In the genomic region with DNA sequence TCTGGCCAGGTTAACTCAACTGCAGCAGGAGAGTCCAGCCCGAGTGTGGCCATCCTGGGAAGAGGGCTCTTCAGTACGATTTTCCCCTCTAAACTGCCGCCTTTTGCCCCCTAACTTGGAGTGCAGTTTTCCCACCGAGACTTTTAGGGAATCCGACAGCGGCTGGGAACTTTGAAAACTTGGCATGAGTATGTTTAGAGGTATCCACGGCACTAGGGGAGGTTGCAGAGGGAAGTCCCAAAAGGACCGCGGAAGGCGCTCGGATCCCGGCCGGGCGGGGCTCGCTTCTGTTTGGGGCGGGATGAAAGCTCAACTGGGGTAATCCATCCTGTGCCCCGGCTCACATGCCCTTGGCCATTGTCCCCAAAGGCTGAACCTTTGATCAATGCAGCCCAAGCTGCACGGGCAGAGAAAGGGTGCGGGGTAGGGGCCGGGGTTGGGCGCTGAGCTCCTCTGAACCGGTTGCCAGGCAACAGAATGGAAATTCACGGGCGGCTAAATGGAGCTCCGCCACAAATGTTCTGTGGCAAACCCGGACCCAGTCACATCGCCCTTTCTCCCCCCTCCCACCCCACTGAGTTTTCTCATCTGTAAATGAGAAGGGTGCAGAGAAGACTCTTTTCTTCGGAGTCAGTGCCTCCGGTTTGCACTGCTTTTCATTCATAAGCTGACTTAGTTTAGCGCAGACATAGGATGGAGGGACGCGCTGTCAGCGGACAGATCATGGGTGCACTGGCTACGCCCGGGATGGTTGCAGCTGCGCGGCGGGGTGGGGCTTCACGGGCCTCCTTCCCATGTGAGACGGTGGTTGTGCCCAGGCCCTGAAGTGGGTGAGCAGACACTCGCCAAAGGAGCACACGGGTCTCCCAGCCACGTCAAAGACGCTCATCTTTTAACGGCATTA, we compare ENCODE assay signal across 9 cellular contexts. TPM values are rescaled to one million over a fixed set of nuclear protein-coding genes. Genes with fewer than 3 reads are reported as not detected.
DNase-seq lines count a peak whose midpoint lies in the region; ATAC-seq and TF ChIP-seq lines count a peak whose summit lies in the region.
"Had no signal": no experiment of that assay in that cellular context is flagged by ENCODE, and none has a peak within 500 bp of the region (broad histone marks: within the 10 kb centered on the region; RNA-seq: fewer than 3 reads in every experiment).

No MANE protein-coding gene starts in this region.

- H3K9me3 ChIP-seq in CD4-positive, alpha-beta T cell (ENCODE audit: control insufficient read depth, low read length), result no peaks in the 10 kb centered on the region
- no peaks in the 10 kb centered on the region for H3K9me3 ChIP-seq in WERI-Rb-1 (ENCODE audit: severe bottlenecking)

- no peak for DNase-seq in CD4-positive, alpha-beta T cell
- peak; percentile 42 for DNase-seq in HEK293T (ENCODE audit: extremely low spot score)
- peak; percentile 35 for DNase-seq in WERI-Rb-1
- DNase-seq in fibroblast of the aortic adventitia (ENCODE audit: low read depth), result peak; percentile 52
- peak; percentile 28 for DNase-seq in neural crest cell (ENCODE audit: low read depth, low spot score)
- DNase-seq in kidney glomerular epithelial cell (lab: John Stamatoyannopoulos, UW), result no peak
- no peak for DNase-seq in effector CD4-positive, alpha-beta T cell

- H3K9me3 Mint-ChIP-seq in CD4-positive, alpha-beta T cell, result no peaks in the 10 kb centered on the region
- no peaks in the 10 kb centered on the region for H3K9me3 Mint-ChIP-seq in neural crest cell

- no peaks in the 10 kb centered on the region for H3K36me3 ChIP-seq in WERI-Rb-1

- no peak for TF ChIP-seq CTCF in CD4-positive, alpha-beta T cell (IDR thresholded peaks at IDR 0.05)
- no peak for TF ChIP-seq CTCF in WERI-Rb-1 (IDR thresholded peaks at IDR 0.05; ENCODE audit: low read depth, low read length)
- TF ChIP-seq CTCF in fibroblast of the aortic adventitia (IDR thresholded peaks at IDR 0.05; ENCODE audit: insufficient read depth, low read length), result no peak
- TF ChIP-seq CTCF in neural crest cell (conservative IDR thresholded peaks at IDR 0.05), result no peak

- POLR2A ChIA-PET in CD4-positive, alpha-beta T cell (lab: Charles Lee), result no interaction called here
- POLR2A ChIA-PET in HEK293T (lab: Yijun Ruan, JAX), result interaction anchor here (0.8 to 2.2 kb wide), 3 partner anchors 181 to 337 kb away, joined by 3 to 10 read pairs (median 4); a partner anchor contains a TSS

- H3K36me3 Mint-ChIP-seq in CD4-positive, alpha-beta T cell (ENCODE audit: low read depth), result no peaks in the 10 kb centered on the region
- H3K36me3 Mint-ChIP-seq in neural crest cell (ENCODE audit: low read depth), result no peaks in the 10 kb centered on the region

- H3K4me3 Mint-ChIP-seq in CD4-positive, alpha-beta T cell, result peak overlapping the region; percentile 74
- H3K4me3 Mint-ChIP-seq in neural crest cell, result peak overlapping the region; percentile 85

- H3K4me3 ChIP-seq in WERI-Rb-1 (ENCODE audit: low read depth, low read length) (peak overlapping the region; percentile 32), fibroblast of the aortic adventitia (ENCODE audit: low read depth, low read length) (peak overlapping the region; percentile 78)

- CTCF ChIA-PET in CD4-positive, alpha-beta T cell (lab: Charles Lee), result no interaction called here
- CTCF ChIA-PET in HEK293T (lab: Yijun Ruan, JAX), result interaction anchor here (0.5 to 1.5 kb wide), 4 partner anchors 55 to 986 kb away, joined by 3 read pairs; no protein-coding TSS in a partner anchor

- intact Hi-C loops in CD4-positive, alpha-beta T cell (cut with DNase I, micrococcal nuclease), result no loop called here

- peaks cover 71% of the 10 kb centered on the region for H3K27me3 ChIP-seq in CD4-positive, alpha-beta T cell (ENCODE audit: control insufficient read depth, insufficient read depth, low read length)
- H3K27me3 ChIP-seq in WERI-Rb-1 (ENCODE audit: insufficient read depth, low read depth, severe bottlenecking), result peaks cover 79% of the 10 kb centered on the region

- H3K4me1 Mint-ChIP-seq in CD4-positive, alpha-beta T cell (ENCODE audit: low read depth), result peaks cover 11% of the 10 kb centered on the region
- H3K4me1 Mint-ChIP-seq in neural crest cell, result peaks cover 29% of the 10 kb centered on the region

- no peak overlapping the region for H3K27ac Mint-ChIP-seq in CD4-positive, alpha-beta T cell
- H3K27ac Mint-ChIP-seq in neural crest cell (ENCODE audit: unreplicated experiment), result no peak overlapping the region

- H3K27ac ChIP-seq in CD4-positive, alpha-beta T cell (ENCODE audit: low read depth, low read length), result no peak overlapping the region
- no peak overlapping the region for H3K27ac ChIP-seq in WERI-Rb-1
- H3K27ac ChIP-seq: HL-60 had no signal

- peaks cover 85% of the 10 kb centered on the region for H3K27me3 Mint-ChIP-seq in CD4-positive, alpha-beta T cell
- peaks cover 86% of the 10 kb centered on the region for H3K27me3 Mint-ChIP-seq in neural crest cell (ENCODE audit: low read depth)

- ATAC-seq in CD4-positive, alpha-beta T cell (ENCODE audit: poor library complexity), result peak; percentile 9
- ATAC-seq in GM18519 (IDR thresholded peaks at IDR 0.05; ENCODE audit: low FRiP score, unreplicated experiment), result no peak

TF ChIP-seq in HEK293T, 16 proteins besides CTCF, POLR2A, EP300 and RAD21:
- TF ChIP-seq SUZ12 (IDR thresholded peaks at IDR 0.05), result no peak
- TF ChIP-seq, protein P1, sequence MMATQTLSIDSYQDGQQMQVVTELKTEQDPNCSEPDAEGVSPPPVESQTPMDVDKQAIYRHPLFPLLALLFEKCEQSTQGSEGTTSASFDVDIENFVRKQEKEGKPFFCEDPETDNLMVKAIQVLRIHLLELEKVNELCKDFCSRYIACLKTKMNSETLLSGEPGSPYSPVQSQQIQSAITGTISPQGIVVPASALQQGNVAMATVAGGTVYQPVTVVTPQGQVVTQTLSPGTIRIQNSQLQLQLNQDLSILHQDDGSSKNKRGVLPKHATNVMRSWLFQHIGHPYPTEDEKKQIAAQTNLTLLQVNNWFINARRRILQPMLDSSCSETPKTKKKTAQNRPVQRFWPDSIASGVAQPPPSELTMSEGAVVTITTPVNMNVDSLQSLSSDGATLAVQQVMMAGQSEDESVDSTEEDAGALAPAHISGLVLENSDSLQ (IDR thresholded peaks at IDR 0.05), result no peak
- no peak for TF ChIP-seq CTBP1 (IDR thresholded peaks at IDR 0.05; ENCODE audit: borderline replicate concordance)
- TF ChIP-seq FOXM1 (IDR thresholded peaks at IDR 0.05; ENCODE audit: borderline replicate concordance), result no peak
- TF ChIP-seq BHLHE40 (IDR thresholded peaks at IDR 0.05; ENCODE audit: borderline replicate concordance), result no peak
- no peak for TF ChIP-seq FOXA1 (IDR thresholded peaks at IDR 0.05)
- TF ChIP-seq TARDBP (IDR thresholded peaks at IDR 0.05), result no peak

RNA-seq across cellular contexts. Expression of a gene that starts 2.3 kb away (rescaled TPM):
- total RNA-seq in CD4-positive, alpha-beta T cell, result not detected
- 1.3 and 10.5 TPM in 2 replicates for total RNA-seq in fibroblast of the aortic adventitia (ENCODE audit: low replicate concordance)
- total RNA-seq in neural crest cell, result 0.44 and 0.55 TPM in 2 replicates

Comparison
In these comparisons a context has a peak if more than half of its experiments do, and no peak if none do; other contexts are left out.
1. DNase-seq: peak in HEK293T (single experiment), WERI-Rb-1 (single experiment), fibroblast of the aortic adventitia (single experiment) and neural crest cell (single experiment); none in CD4-positive, alpha-beta T cell (0 of 10), kidney glomerular epithelial cell (single experiment) and effector CD4-positive, alpha-beta T cell (single experiment).